Comparison of ENCODE assay signal across 11 cellular contexts in genomic region chr10:80501381-80501912, GRCh38. TPM values are rescaled to one million over a fixed set of nuclear protein-coding genes. Genes with fewer than 3 reads are reported as not detected.
DNase-seq lines count a peak whose midpoint lies in the region; ATAC-seq and TF ChIP-seq lines count a peak whose summit lies in the region.
"Had no signal": no experiment of that assay in that cellular context is flagged by ENCODE, and none has a peak within 500 bp of the region (broad histone marks: within the 10 kb centered on the region; RNA-seq: fewer than 3 reads in every experiment).

No MANE protein-coding gene starts in this region.

- peaks cover 94% of the 10 kb centered on the region for H4K20me1 ChIP-seq in BLaER1
- peaks cover 18% of the 10 kb centered on the region for H4K20me1 ChIP-seq in IMR-90 (ENCODE audit: insufficient read depth, low read length)

- POLR2A ChIA-PET in IMR-90 (lab: Charles Lee; ENCODE audit: unreplicated experiment): interaction anchor here (0.7 kb wide), 2 partner anchors 11 to 284 kb away, joined by 7 to 8 read pairs; no protein-coding TSS in a partner anchor

- peaks cover 18% of the 10 kb centered on the region for H3K36me3 Mint-ChIP-seq in central memory CD8-positive, alpha-beta T cell (ENCODE audit: insufficient read depth)
- H3K36me3 Mint-ChIP-seq in natural killer cell treated with Interleukin-12 subunit alpha and Interleukin-12 subunit beta and Interleukin-15 and Interleukin-18, amount 100 ng/mL, for 72 hours: peaks cover 7% of the 10 kb centered on the region

- peak overlapping the region; percentile 62 for H3K4ac ChIP-seq in IMR-90 (ENCODE audit: low read depth, low read length)

- no peak for TF ChIP-seq RAD21 in IMR-90 (IDR thresholded peaks at IDR 0.05; ENCODE audit: low read length)

- no peak overlapping the region for H3K18ac ChIP-seq in IMR-90 (ENCODE audit: low read depth, low read length)

- TF ChIP-seq CTCF in IMR-90 (conservative IDR thresholded peaks at IDR 0.05; ENCODE audit: low read depth, low read length): no peak

- no peak for DNase-seq in IMR-90
- DNase-seq in central memory CD8-positive, alpha-beta T cell (ENCODE audit: low spot score in 2 of 2): no peak
- no peak for DNase-seq in natural killer cell treated with Interleukin-12 subunit alpha and Interleukin-12 subunit beta and Interleukin-15 and Interleukin-18, amount 100 ng/mL, for 72 hours (ENCODE audit: low spot score)
- DNase-seq in epidermal melanocyte (ENCODE audit: insufficient read length, low spot score): no peak
- DNase-seq in stimulated activated naive CD4-positive, alpha-beta T cell treated with Interleukin-2 at 50 U/mL for 16 hours (lab: John Stamatoyannopoulos, UW): no peak
- DNase-seq in SIG-M5 (lab: John Stamatoyannopoulos, UW): no peak
- no peak for DNase-seq in activated gamma-delta T cell treated with Interleukin-2 at 50 U/mL for 16 hours
- DNase-seq: Kasumi-1, NCI-H774 had no signal

- peaks cover 34 to 82% of the 10 kb centered on the region in 2 experiments for H3K79me1 ChIP-seq in IMR-90 (ENCODE audit: low read depth in 1 of 2, low read length in 2 of 2)

- dilution Hi-C loops in IMR-90 (cut with HindIII; ENCODE audit: low sequenced_read_pairs, unreplicated experiment): no loop called here

- H3K4me3 Mint-ChIP-seq in central memory CD8-positive, alpha-beta T cell: peak overlapping the region; percentile 40
- H3K4me3 Mint-ChIP-seq in natural killer cell treated with Interleukin-12 subunit alpha and Interleukin-12 subunit beta and Interleukin-15 and Interleukin-18, amount 100 ng/mL, for 72 hours: peak overlapping the region; percentile 7

- peak overlapping the region; percentile 84 for H3K27ac ChIP-seq in BLaER1
- no peak overlapping the region for H3K27ac ChIP-seq in IMR-90 (ENCODE audit: insufficient read depth, low read length)

- no peak overlapping the region for H2BK20ac ChIP-seq in IMR-90 (ENCODE audit: low read depth, low read length)

- peaks cover 5% of the 10 kb centered on the region for H3K9me3 Mint-ChIP-seq in central memory CD8-positive, alpha-beta T cell
- no peaks in the 10 kb centered on the region for H3K9me3 Mint-ChIP-seq in natural killer cell treated with Interleukin-12 subunit alpha and Interleukin-12 subunit beta and Interleukin-15 and Interleukin-18, amount 100 ng/mL, for 72 hours

- H3K9me1 ChIP-seq in IMR-90 (ENCODE audit: insufficient read depth, low read length): peaks cover 51% of the 10 kb centered on the region

- in situ Hi-C loops in IMR-90 (cut with MboI; ENCODE audit: low sequenced_read_pairs): loop anchor here (5.0 kb wide), 1 partner anchor 44 kb away; no protein-coding TSS in a partner anchor

- H4K91ac ChIP-seq in IMR-90 (ENCODE audit: insufficient read depth, low read depth, low read length): peak overlapping the region; percentile 40; the same call in 1 of the 2 replicates

- no peaks in the 10 kb centered on the region for H3K27me3 ChIP-seq in BLaER1
- no peaks in the 10 kb centered on the region for H3K27me3 ChIP-seq in IMR-90 (ENCODE audit: control insufficient read depth, insufficient read depth, low read length)

- H3K9me3 ChIP-seq in BLaER1 (peaks cover 4% of the 10 kb centered on the region), IMR-90 (ENCODE audit: control insufficient read depth, insufficient read depth, low read length) (no peaks in the 10 kb centered on the region)

- ATAC-seq in IMR-90 (ENCODE audit: low read depth): no peak
- no peak for ATAC-seq in central memory CD8-positive, alpha-beta T cell (replicated peaks; ENCODE audit: extremely low read depth, poor library complexity, severe bottlenecking)
- ATAC-seq in natural killer cell treated with Interleukin-12 subunit alpha and Interleukin-12 subunit beta and Interleukin-15 and Interleukin-18, amount 100 ng/mL, for 72 hours: no peak

- CTCF ChIA-PET in IMR-90 (lab: Yijun Ruan, JAX): no interaction called here

- H3K14ac ChIP-seq in IMR-90 (replicated peaks; ENCODE audit: low read depth, low read length): peak overlapping the region; percentile 47; the same call in 1 of the 2 replicates

- no peak overlapping the region for H3K23ac ChIP-seq in IMR-90 (ENCODE audit: low read depth, low read length)

- peak overlapping the region; percentile 90 for H3K4me2 ChIP-seq in BLaER1
- no peak overlapping the region for H3K4me2 ChIP-seq in IMR-90 (ENCODE audit: low read depth, low read length)

- no peak overlapping the region for H4K5ac ChIP-seq in IMR-90 (ENCODE audit: low read depth, low read length)

- peak overlapping the region; percentile 3 for H2BK5ac ChIP-seq in IMR-90 (ENCODE audit: low read depth, low read length, poor library complexity, severe bottlenecking)

- H3K27ac Mint-ChIP-seq in central memory CD8-positive, alpha-beta T cell (ENCODE audit: low read depth): peak overlapping the region; percentile 94
- peak overlapping the region; percentile 84 to 95 for H3K27ac Mint-ChIP-seq in natural killer cell treated with Interleukin-12 subunit alpha and Interleukin-12 subunit beta and Interleukin-15 and Interleukin-18, amount 100 ng/mL, for 72 hours

- H3K4me3 ChIP-seq in BLaER1: no peak overlapping the region; the same call in 1 of the 2 replicates
- H3K4me3 ChIP-seq in IMR-90 (ENCODE audit: insufficient read depth, low read depth, low read length): no peak overlapping the region
- H3K4me3 ChIP-seq: lung had no signal

- peak overlapping the region in 1 of 2 experiments; percentile 37; a peak in 1 of 4 replicates for H4K8ac ChIP-seq in IMR-90 (ENCODE audit: low read depth in 2 of 2, low read length in 2 of 2)

- TF ChIP-seq POLR2A in IMR-90 (IDR thresholded peaks at IDR 0.05; ENCODE audit: low read depth, low read length): no peak

- intact Hi-C loops in IMR-90 (cut with micrococcal nuclease): no loop called here

- peak overlapping the region; percentile 58 for H2AFZ ChIP-seq in IMR-90 (replicated peaks; ENCODE audit: low read length, poor library complexity)

- H2BK120ac ChIP-seq in IMR-90 (ENCODE audit: low read depth, low read length): peak overlapping the region; percentile 36; the same call in 1 of the 2 replicates

- H3K36me3 ChIP-seq in BLaER1: peaks cover 43% of the 10 kb centered on the region
- no peaks in the 10 kb centered on the region for H3K36me3 ChIP-seq in IMR-90 (ENCODE audit: control insufficient read depth, insufficient read depth, low read length)

- BruUV-seq in IMR-90 (replicated peaks; lab: Mats Ljungman, UMichigan): no TSS peak

- no peaks in the 10 kb centered on the region for H3K27me3 Mint-ChIP-seq in central memory CD8-positive, alpha-beta T cell
- no peaks in the 10 kb centered on the region for H3K27me3 Mint-ChIP-seq in natural killer cell treated with Interleukin-12 subunit alpha and Interleukin-12 subunit beta and Interleukin-15 and Interleukin-18, amount 100 ng/mL, for 72 hours

- H3K9ac ChIP-seq in BLaER1 (peak overlapping the region; percentile 67), IMR-90 (ENCODE audit: low read depth, low read length) (no peak overlapping the region)

- H2AK9ac ChIP-seq in IMR-90 (replicated peaks; ENCODE audit: low read depth, low read length, poor library complexity): peak overlapping the region; percentile 53

- H3K4me1 ChIP-seq in BLaER1 (peaks cover 98% of the 10 kb centered on the region), IMR-90 (ENCODE audit: control insufficient read depth, insufficient read depth, low read length) (peaks cover 47% of the 10 kb centered on the region)

- peak overlapping the region; percentile 67 for H2AK5ac ChIP-seq in IMR-90 (ENCODE audit: low read depth, low read length)

- WGBS in IMR-90 (ENCODE audit: extremely low coverage in 2 of 2, insufficient read length in 1 of 2), 2 experiments: 100% methylated on average over 1 of the region's 3 CpGs; no CpG with 5 or more reads in 1 of the 2 experiments

- H2BK15ac ChIP-seq in IMR-90 (ENCODE audit: low read depth, low read length): no peak overlapping the region

- peaks cover 92% of the 10 kb centered on the region for H3K4me1 Mint-ChIP-seq in central memory CD8-positive, alpha-beta T cell
- H3K4me1 Mint-ChIP-seq in natural killer cell treated with Interleukin-12 subunit alpha and Interleukin-12 subunit beta and Interleukin-15 and Interleukin-18, amount 100 ng/mL, for 72 hours (ENCODE audit: low read depth in 2 of 2): peaks cover 88 to 90% of the 10 kb centered on the region in 2 donors

- no peak overlapping the region for H3K56ac ChIP-seq in IMR-90 (ENCODE audit: extremely low read depth, insufficient read depth, low read length)

TF ChIP-seq in IMR-90, 13 proteins besides CTCF, POLR2A, EP300 and RAD21 (continues in another document):
- TF ChIP-seq BHLHE40 (IDR thresholded peaks at IDR 0.05; ENCODE audit: low read depth, low read length) (no peak), RCOR1 (IDR thresholded peaks at IDR 0.05; ENCODE audit: insufficient replicate concordance, low read length) (no peak), USF2 (IDR thresholded peaks at IDR 0.05; ENCODE audit: low read depth, low read length) (no peak), CHD1 (IDR thresholded peaks at IDR 0.05; ENCODE audit: low read depth, low read length) (no peak), MAZ (IDR thresholded peaks at IDR 0.05; ENCODE audit: borderline replicate concordance, low read depth, low read length) (no peak), FOS (IDR thresholded peaks at IDR 0.05; ENCODE audit: low read depth, low read length) (no peak), MAFK (IDR thresholded peaks at IDR 0.05; ENCODE audit: low read depth, low read length) (no peak), SMC3 (IDR thresholded peaks at IDR 0.05; ENCODE audit: low read depth, low read length) (no peak), MXI1 (IDR thresholded peaks at IDR 0.05; ENCODE audit: borderline replicate concordance, low read depth, low read length) (no peak)

RNA-seq across cellular contexts. Expression of gene SH2D4B, which starts 36.3 kb away (rescaled TPM):
- total RNA-seq in IMR-90 (2012; rRNA removed): not detected in 2 replicates
- not detected in 2 replicates for polyA plus RNA-seq in IMR-90 (2012; rRNA removed)
- not detected in 2 replicates for polyA plus RNA-seq in IMR-90 (2012; cell fraction: cytosol; rRNA removed)
- not detected in 2 replicates for polyA plus RNA-seq in IMR-90 (2012; cell fraction: nucleus; rRNA removed; ENCODE audit: low replicate concordance)
- under 1 TPM; 0.25 to 0.40 TPM for total RNA-seq in natural killer cell treated with Interleukin-12 subunit alpha and Interleukin-12 subunit beta and Interleukin-15 and Interleukin-18, amount 100 ng/mL, for 72 hours

RNA-seq across cellular contexts. Expression of gene TSPAN14, which starts 47.3 kb away (rescaled TPM):
- 13.3 and 18.5 TPM in 2 replicates for total RNA-seq in IMR-90 (2012; rRNA removed)
- polyA plus RNA-seq in IMR-90 (2012; rRNA removed): 40.6 and 43.0 TPM in 2 replicates
- 55.8 and 57.7 TPM in 2 replicates for polyA plus RNA-seq in IMR-90 (2012; cell fraction: cytosol; rRNA removed)
- 36.3 and 44.3 TPM in 2 replicates for polyA plus RNA-seq in IMR-90 (2012; cell fraction: nucleus; rRNA removed; ENCODE audit: low replicate concordance)
- total RNA-seq in natural killer cell treated with Interleukin-12 subunit alpha and Interleukin-12 subunit beta and Interleukin-15 and Interleukin-18, amount 100 ng/mL, for 72 hours: 10 to 100 TPM; 56.5 to 76.6 TPM
